In the genomic region with DNA sequence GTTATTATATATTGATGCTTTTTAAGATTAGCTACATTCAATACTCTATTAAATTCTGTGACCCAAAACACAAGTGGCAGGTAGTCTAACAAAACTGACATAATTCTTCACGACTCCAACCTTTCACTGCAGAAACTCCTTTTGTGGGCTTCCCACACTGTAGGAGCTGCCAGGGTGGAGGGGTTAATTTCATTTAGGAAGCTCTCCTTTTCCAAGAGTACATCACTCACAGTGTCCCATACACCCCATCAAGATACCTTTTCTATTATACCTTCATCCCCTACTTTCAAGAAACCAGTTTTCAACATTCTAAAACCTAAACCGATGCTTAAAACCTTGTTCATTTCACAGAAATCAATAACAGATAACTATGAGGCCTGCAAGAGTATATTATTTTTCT, we compare ENCODE assay signal across 8 cellular contexts. TPM values are rescaled to one million over a fixed set of nuclear protein-coding genes. Genes with fewer than 3 reads are reported as not detected.
DNase-seq lines count a peak whose midpoint lies in the region; ATAC-seq and TF ChIP-seq lines count a peak whose summit lies in the region.

No MANE protein-coding gene starts in this region.

- H3K27ac Mint-ChIP-seq in CD14-positive monocyte (peak overlapping the region in 6 of 7 donors; percentile 86 to 98 (median 94)), brain (peak overlapping the region; percentile 88 to 96 (median 92)), memory B cell (peak overlapping the region; percentile 97)

- intact Hi-C loops in CD14-positive monocyte (cut with micrococcal nuclease) = no loop called here

- H3K4me3 Mint-ChIP-seq in CD14-positive monocyte = peak overlapping the region; percentile 92 to 96
- peak overlapping the region; percentile 89 to 97 (median 93) for H3K4me3 Mint-ChIP-seq in brain
- peak overlapping the region; percentile 97 for H3K4me3 Mint-ChIP-seq in memory B cell

- DNase-seq in CD14-positive monocyte (ENCODE audit: low spot score) = no peak
- no peak for DNase-seq in memory B cell (ENCODE audit: low spot score in 2 of 2)
- no peak for DNase-seq in GM13976 (ENCODE audit: low spot score)
- DNase-seq in glomerular visceral epithelial cell (ENCODE audit: extremely low spot score) = no peak
- DNase-seq in KG1 (lab: John Stamatoyannopoulos, UW) = no peak

- H3K27me3 Mint-ChIP-seq in CD14-positive monocyte (ENCODE audit: low read depth in 3 of 3) = peaks cover 0 to 2% (median 2%) of the 10 kb centered on the region in 3 donors
- H3K27me3 Mint-ChIP-seq in brain = peaks cover 3% of the 10 kb centered on the region
- H3K27me3 Mint-ChIP-seq in memory B cell = no peaks in the 10 kb centered on the region

- H3K36me3 Mint-ChIP-seq in CD14-positive monocyte (no peaks in the 10 kb centered on the region), brain (peaks cover 37% of the 10 kb centered on the region), memory B cell (peaks cover 2% of the 10 kb centered on the region)

- in situ Hi-C loops in GM13976 (cut with MboI; ENCODE audit: low sequenced_read_pairs, unreplicated experiment) = no loop called here

- H3K4me1 Mint-ChIP-seq in CD14-positive monocyte (peaks cover 59% of the 10 kb centered on the region), brain (peaks cover 52% of the 10 kb centered on the region), memory B cell (peaks cover 34% of the 10 kb centered on the region)

- H3K9me3 Mint-ChIP-seq in CD14-positive monocyte (peaks cover 0 to 5% (median 0%) of the 10 kb centered on the region in 7 donors), brain (peaks cover 3 to 11% (median 4%) of the 10 kb centered on the region in 5 experiments), memory B cell (no peaks in the 10 kb centered on the region)

- TF ChIP-seq CTCF in CD14-positive monocyte (IDR thresholded peaks at IDR 0.05) (no peak), brain (conservative IDR thresholded peaks at IDR 0.05) (no peak), GM13976 (IDR thresholded peaks at IDR 0.05; ENCODE audit: borderline replicate concordance, control extremely low read depth, extremely low read depth, insufficient read depth, missing control alignments) (no peak)

- ATAC-seq in HG02884 (IDR thresholded peaks at IDR 0.05; ENCODE audit: unreplicated experiment) = peak; percentile 5
- ATAC-seq in memory B cell (ENCODE audit: low read depth) = no peak
- ATAC-seq in HG03135 (IDR thresholded peaks at IDR 0.05; ENCODE audit: unreplicated experiment) = no peak

RNA-seq across cellular contexts. Expression of gene THUMPD2, which starts 0.8 kb away (rescaled TPM):
- polyA plus RNA-seq in CD14-positive monocyte = 1 to 10 TPM; 2.8 to 4.2 TPM
- polyA plus RNA-seq in brain (ENCODE audit: insufficient read depth, low read depth, low replicate concordance) = 1.7 TPM
